14 cellular contexts compared by ENCODE assay signal in genomic region chr18:56258178-56258577, GRCh38.
A peak's percentile ranks its signal among the peaks of the same experiment; 100 is the strongest.
DNase-seq lines count a peak whose midpoint lies in the region; ATAC-seq, FAIRE-seq and TF ChIP-seq lines count a peak whose summit lies in the region.
"Had no signal": no experiment of that assay in that cellular context is flagged by ENCODE, and none has a peak within 500 bp of the region (broad histone marks: within the 10 kb centered on the region; RNA-seq: fewer than 3 reads in every experiment).

No MANE protein-coding gene starts in this region.

- dilution Hi-C loops in IMR-90 (cut with HindIII; ENCODE audit: low sequenced_read_pairs, unreplicated experiment): no loop called here

- H3K4ac ChIP-seq in IMR-90 (ENCODE audit: low read depth, low read length): no peak overlapping the region

- POLR2A ChIA-PET in IMR-90 (lab: Charles Lee; ENCODE audit: unreplicated experiment) (no interaction called here), GM12878 (lab: Charles Lee) (no interaction called here)

- no peak overlapping the region for H2BK20ac ChIP-seq in IMR-90 (ENCODE audit: low read depth, low read length)

- H4K8ac ChIP-seq in IMR-90 (ENCODE audit: low read depth in 2 of 2, low read length in 2 of 2): no peak overlapping the region

- no TSS peak for BruUV-seq in IMR-90 (replicated peaks; lab: Mats Ljungman, UMichigan)
- BruUV-seq in GM12878 (replicated peaks; lab: Mats Ljungman, UMichigan): no TSS peak

- H2BK120ac ChIP-seq in IMR-90 (ENCODE audit: low read depth, low read length): no peak overlapping the region

- TF ChIP-seq RAD21 in IMR-90 (IDR thresholded peaks at IDR 0.05; ENCODE audit: low read length) (no peak), GM12878 (IDR thresholded peaks at IDR 0.05; ENCODE audit: insufficient read depth, low read depth, low read length) (no peak)

- no peak overlapping the region for H4K91ac ChIP-seq in IMR-90 (ENCODE audit: insufficient read depth, low read depth, low read length)

- H2BK15ac ChIP-seq in IMR-90 (ENCODE audit: low read depth, low read length): no peak overlapping the region

- no peak overlapping the region for H2AK9ac ChIP-seq in IMR-90 (replicated peaks; ENCODE audit: low read depth, low read length, poor library complexity)

- H3K56ac ChIP-seq in IMR-90 (ENCODE audit: extremely low read depth, insufficient read depth, low read length): no peak overlapping the region

- ATAC-seq in GM19324 (IDR thresholded peaks at IDR 0.05; ENCODE audit: low FRiP score, unreplicated experiment): peak; percentile 64
- ATAC-seq in IMR-90 (ENCODE audit: low read depth): no peak
- peak; percentile 82 for ATAC-seq in GM12878
- ATAC-seq in pancreas: peak in 3 of 4 donors; percentile 17 to 46 (median 45)
- ATAC-seq in HG03460 (IDR thresholded peaks at IDR 0.05; ENCODE audit: unreplicated experiment): no peak

- TF ChIP-seq POLR2A in IMR-90 (IDR thresholded peaks at IDR 0.05; ENCODE audit: low read depth, low read length): no peak
- no peak for TF ChIP-seq POLR2A in GM12878 (IDR thresholded peaks at IDR 0.05; ENCODE audit: low read depth, low read length)
- TF ChIP-seq POLR2A in esophagus muscularis mucosa (IDR thresholded peaks at IDR 0.05; ENCODE audit: low read depth): no peak

- H2AFZ ChIP-seq in IMR-90 (replicated peaks; ENCODE audit: low read length, poor library complexity) (no peak overlapping the region), GM12878 (ENCODE audit: control insufficient read depth, low read depth, low read length) (no peak overlapping the region)

- no peaks in the 10 kb centered on the region for H3K36me3 ChIP-seq in IMR-90 (ENCODE audit: control insufficient read depth, insufficient read depth, low read length)
- H3K36me3 ChIP-seq in GM12878 (ENCODE audit: control insufficient read depth in 2 of 2, insufficient read depth in 2 of 2, low read length in 1 of 2): no peaks in the 10 kb centered on the region
- H3K36me3 ChIP-seq in pancreas: no peaks in the 10 kb centered on the region
- no peaks in the 10 kb centered on the region for H3K36me3 ChIP-seq in esophagus muscularis mucosa
- H3K36me3 ChIP-seq: ovary had no signal

- 100% methylated on average over 1 of the region's 3 CpGs; no CpG with 5 or more reads in 1 of the 2 experiments for WGBS in IMR-90 (ENCODE audit: extremely low coverage in 2 of 2, insufficient read length in 1 of 2), 2 experiments
- WGBS in GM12878 (ENCODE audit: insufficient coverage, insufficient replicate concordance, low lambda C conversion rate, missing lambda C conversion rate): 63% methylated on average over 3 of the region's 3 CpGs
- WGBS in pancreas, 2 donors: 49 to 59% methylated on average over 3 of the region's 3 CpGs
- WGBS in esophagus muscularis mucosa: 88% methylated on average over 3 of the region's 3 CpGs

- H4K20me1 ChIP-seq in IMR-90 (ENCODE audit: insufficient read depth, low read length) (no peaks in the 10 kb centered on the region), GM12878 (ENCODE audit: control insufficient read depth, insufficient read depth) (no peaks in the 10 kb centered on the region)

- DNase-seq in IMR-90 (peak; percentile 21), GM12878 (ENCODE audit: low read depth, low spot score) (no peak), pancreas (no peak), occipital lobe (lab: John Stamatoyannopoulos, UW) (no peak), esophagus muscularis mucosa (ENCODE audit: extremely low spot score) (no peak)
- DNase-seq: Caco-2; GOT3; NCI-H526; ovary; stimulated activated CD4-positive, alpha-beta T cell treated with anti-CD3 and anti-CD28 coated beads, Interleukin-1b, Interleukin-23, amount 100 ng/mL, for 48 hours had no signal

- no peak overlapping the region for H2BK5ac ChIP-seq in IMR-90 (ENCODE audit: low read depth, low read length, poor library complexity, severe bottlenecking)

- FAIRE-seq in GM12878 (lab: Jason Lieb, UNC) (no peak), pancreas (lab: Jason Lieb, UNC) (no peak)

- H3K9me3 ChIP-seq in IMR-90 (ENCODE audit: control insufficient read depth, insufficient read depth, low read length): no peaks in the 10 kb centered on the region
- no peaks in the 10 kb centered on the region for H3K9me3 ChIP-seq in GM12878 (replicated peaks; ENCODE audit: control insufficient read depth, insufficient read depth, low read length)
- no peaks in the 10 kb centered on the region for H3K9me3 ChIP-seq in pancreas
- H3K9me3 ChIP-seq in esophagus muscularis mucosa: no peaks in the 10 kb centered on the region
- H3K9me3 ChIP-seq: Caco-2, ovary had no signal

- TF ChIP-seq CTCF in IMR-90 (conservative IDR thresholded peaks at IDR 0.05; ENCODE audit: low read depth, low read length): no peak
- TF ChIP-seq CTCF in GM12878 (IDR thresholded peaks at IDR 0.05 in 2 of 3, conservative IDR thresholded peaks at IDR 0.05 in 1 of 3; ENCODE audit: control insufficient read depth in 2 of 3, extremely low read depth in 1 of 3, insufficient read depth in 1 of 3, low read depth in 3 of 3, low read length in 3 of 3): no peak
- TF ChIP-seq CTCF in pancreas (IDR thresholded peaks at IDR 0.05): no peak
- TF ChIP-seq CTCF in esophagus muscularis mucosa (IDR thresholded peaks at IDR 0.05): no peak

- intact Hi-C loops in IMR-90 (cut with micrococcal nuclease) (no loop called here), GM12878 (cut with micrococcal nuclease; ENCODE audit: unreplicated experiment) (no loop called here), pancreas (cut with DNase I) (no loop called here), esophagus muscularis mucosa (cut with DNase I) (no loop called here)

- no peak overlapping the region for H3K14ac ChIP-seq in IMR-90 (replicated peaks; ENCODE audit: low read depth, low read length)

- H3K23ac ChIP-seq in IMR-90 (ENCODE audit: low read depth, low read length): no peak overlapping the region

- H3K79me2 ChIP-seq in GM12878 (ENCODE audit: control insufficient read depth, insufficient read depth, low read length): no peaks in the 10 kb centered on the region

- peak overlapping the region; percentile 59; the same call in 1 of the 2 replicates for H4K5ac ChIP-seq in IMR-90 (ENCODE audit: low read depth, low read length)

- H3K9ac ChIP-seq in IMR-90 (ENCODE audit: low read depth, low read length) (no peak overlapping the region), GM12878 (ENCODE audit: control insufficient read depth, insufficient read depth, low read length) (no peak overlapping the region)
- H3K9ac ChIP-seq: KMS-11 had no signal

- no peaks in the 10 kb centered on the region for H3K27me3 ChIP-seq in IMR-90 (ENCODE audit: control insufficient read depth, insufficient read depth, low read length)
- no peaks in the 10 kb centered on the region for H3K27me3 ChIP-seq in GM12878 (replicated peaks in 1 of 2; ENCODE audit: control insufficient read depth in 2 of 2, insufficient read depth in 2 of 2, low read length in 1 of 2)
- H3K27me3 ChIP-seq in pancreas: no peaks in the 10 kb centered on the region
- H3K27me3 ChIP-seq in esophagus muscularis mucosa: no peaks in the 10 kb centered on the region
- H3K27me3 ChIP-seq: ovary had no signal

- H3K4me1 ChIP-seq in IMR-90 (ENCODE audit: control insufficient read depth, insufficient read depth, low read length): peaks cover 5% of the 10 kb centered on the region; the same call in 1 of the 2 replicates
- no peaks in the 10 kb centered on the region; the same call in 1 of the 2 replicates for H3K4me1 ChIP-seq in GM12878 (ENCODE audit: control insufficient read depth, insufficient read depth, low read length)
- no peaks in the 10 kb centered on the region for H3K4me1 ChIP-seq in pancreas
- H3K4me1 ChIP-seq in esophagus muscularis mucosa: peaks cover 0 to 10% (median 5%) of the 10 kb centered on the region in 4 donors
- H3K4me1 ChIP-seq: Caco-2 had no signal

- no peak overlapping the region for H2AK5ac ChIP-seq in IMR-90 (ENCODE audit: low read depth, low read length)

- SMC1A ChIA-PET in GM12878 (lab: Charles Lee; ENCODE audit: uncharacterized antibody, unreplicated experiment): interaction anchor here (0.7 to 1.0 kb wide), 3 partner anchors 8 to 54 kb away, joined by 3 read pairs; no protein-coding TSS in a partner anchor

- H3K4me3 ChIP-seq in IMR-90 (ENCODE audit: insufficient read depth, low read depth, low read length) (no peak overlapping the region), GM12878 (no peak overlapping the region), pancreas (no peak overlapping the region), esophagus muscularis mucosa (no peak overlapping the region)
- H3K4me3 ChIP-seq: ovary had no signal

- H3K79me1 ChIP-seq in IMR-90 (ENCODE audit: low read depth in 1 of 2, low read length in 2 of 2): no peaks in the 10 kb centered on the region

- in situ Hi-C loops in IMR-90 (cut with MboI; ENCODE audit: low sequenced_read_pairs) (no loop called here), GM12878 (cut with MboI) (no loop called here)

- CTCF ChIA-PET in IMR-90 (lab: Yijun Ruan, JAX): no interaction called here
- CTCF ChIA-PET in GM12878 (lab: Yijun Ruan, JAX): no interaction called here

- H3K9me1 ChIP-seq in IMR-90 (ENCODE audit: insufficient read depth, low read length): no peaks in the 10 kb centered on the region; the same call in 1 of the 2 replicates

- RAD21 ChIA-PET in GM12878 (lab: Charles Lee; ENCODE audit: unreplicated experiment): interaction anchor here (1.0 to 1.1 kb wide), 2 partner anchors 56 to 941 kb away, joined by 5 read pairs; no protein-coding TSS in a partner anchor

- H3K27ac ChIP-seq in IMR-90 (ENCODE audit: insufficient read depth, low read length): no peak overlapping the region
- no peak overlapping the region for H3K27ac ChIP-seq in GM12878 (ENCODE audit: control insufficient read depth, insufficient read depth)
- H3K27ac ChIP-seq in pancreas: no peak overlapping the region
- H3K27ac ChIP-seq in esophagus muscularis mucosa (replicated peaks in 1 of 4): no peak overlapping the region
- H3K27ac ChIP-seq: epithelial cell of prostate, KMS-11, ovary had no signal

- TF ChIP-seq EP300 in GM12878 (IDR thresholded peaks at IDR 0.05; ENCODE audit: borderline replicate concordance in 1 of 2, control insufficient read depth in 1 of 2, low read depth in 2 of 2, low read length in 2 of 2): no peak
- no peak for TF ChIP-seq EP300 in esophagus muscularis mucosa (IDR thresholded peaks at IDR 0.05)

- H3K4me2 ChIP-seq in IMR-90 (ENCODE audit: low read depth, low read length): no peak overlapping the region
- H3K4me2 ChIP-seq in GM12878 (ENCODE audit: control insufficient read depth, insufficient read depth): no peak overlapping the region
- H3K4me2 ChIP-seq: KMS-11 had no signal

- H3K18ac ChIP-seq in IMR-90 (ENCODE audit: low read depth, low read length): peak overlapping the region; percentile 65; the same call in 1 of the 2 replicates

TF ChIP-seq in IMR-90, 13 proteins besides CTCF, POLR2A, EP300 and RAD21 (continues in another document):
- TF ChIP-seq RFX5 (IDR thresholded peaks at IDR 0.05; ENCODE audit: low read depth, low read length) (no peak), CEBPB (IDR thresholded peaks at IDR 0.05; ENCODE audit: low read depth, low read length) (peak; percentile 82), RCOR1 (IDR thresholded peaks at IDR 0.05; ENCODE audit: insufficient replicate concordance, low read length) (no peak)

TF ChIP-seq in GM12878, 131 proteins besides CTCF, POLR2A, EP300 and RAD21 (continues in another document):
- peak; percentile 15; the same call in 1 of the 2 replicates for TF ChIP-seq SPI1 (IDR thresholded peaks at IDR 0.05; ENCODE audit: borderline replicate concordance, insufficient read depth, low read depth, low read length)

Comparison
In these comparisons a context has a peak if more than half of its experiments do, and no peak if none do; other contexts are left out.
1. ATAC-seq: peak in GM19324 (single experiment), GM12878 (single experiment) and pancreas (3 of 4); none in IMR-90 (single experiment) and HG03460 (single experiment).